Comparison of ENCODE assay signal across 13 cellular contexts in genomic region chr10:79335470-79336235, GRCh38. TPM values are rescaled to one million over a fixed set of nuclear protein-coding genes. Genes with fewer than 3 reads are reported as not detected.
DNase-seq lines count a peak whose midpoint lies in the region; ATAC-seq and TF ChIP-seq lines count a peak whose summit lies in the region.
"Had no signal": no experiment of that assay in that cellular context is flagged by ENCODE, and none has a peak within 500 bp of the region (broad histone marks: within the 10 kb centered on the region; RNA-seq: fewer than 3 reads in every experiment).

No MANE protein-coding gene starts in this region.

- H3K27me3 ChIP-seq in right lobe of liver (no peaks in the 10 kb centered on the region), sigmoid colon (no peaks in the 10 kb centered on the region)
- H3K27me3 ChIP-seq: MG63 had no signal

- H3K36me3 ChIP-seq in right lobe of liver (no peaks in the 10 kb centered on the region), sigmoid colon (no peaks in the 10 kb centered on the region)
- H3K36me3 ChIP-seq: MG63 had no signal

- peak; percentile 88 to 95 (median 92) for ATAC-seq in right lobe of liver
- ATAC-seq: activated CD4-positive, CD25-positive, alpha-beta regulatory T cell treated with anti-CD3 and anti-CD28 coated beads, Interleukin-2, amount 50 U/mL, for 24 hours had no signal

- TF ChIP-seq CTCF in right lobe of liver (IDR thresholded peaks at IDR 0.05): no peak
- TF ChIP-seq CTCF in sigmoid colon (IDR thresholded peaks at IDR 0.05): no peak

- no peak for TF ChIP-seq EP300 in sigmoid colon (IDR thresholded peaks at IDR 0.05)

- H3K36me3 Mint-ChIP-seq in T-helper 1 cell treated with Interleukin-12 subunit alpha and Interleukin-12 subunit beta and Interleukin-4 antibody, amounts not matched to agents 30 μg/mL and 1 μg/mL, for 36 hours (ENCODE audit: low read depth): peaks cover 4% of the 10 kb centered on the region

- no peaks in the 10 kb centered on the region for H3K9me3 ChIP-seq in right lobe of liver
- H3K9me3 ChIP-seq in sigmoid colon: no peaks in the 10 kb centered on the region

- TF ChIP-seq POLR2A in right lobe of liver (IDR thresholded peaks at IDR 0.05): no peak
- TF ChIP-seq POLR2A in sigmoid colon (IDR thresholded peaks at IDR 0.05): no peak

- H3K4me3 ChIP-seq in right lobe of liver (no peak overlapping the region), sigmoid colon (no peak overlapping the region)
- H3K4me3 ChIP-seq: MG63 had no signal

- 56% methylated on average over 4 of the region's 13 CpGs for WGBS in right lobe of liver (ENCODE audit: insufficient coverage, low coverage, low lambda C conversion rate, missing lambda C conversion rate)
- WGBS in sigmoid colon, 2 donors: 83 to 86% methylated on average over 13 of the region's 13 CpGs

- peaks cover 0 to 39% (median 12%) of the 10 kb centered on the region in 4 donors for H3K4me1 ChIP-seq in right lobe of liver
- peaks cover 0 to 27% (median 22%) of the 10 kb centered on the region in 4 donors for H3K4me1 ChIP-seq in sigmoid colon

- intact Hi-C loops in right lobe of liver (cut with DNase I) (no loop called here), sigmoid colon (cut with DNase I) (no loop called here)

- H3K27ac ChIP-seq in right lobe of liver: peak overlapping the region in 2 of 3 donors; percentile 40 to 51
- peak overlapping the region in 3 of 4 donors; percentile 34 to 48 (median 42) for H3K27ac ChIP-seq in sigmoid colon

- peaks cover 41% of the 10 kb centered on the region for H3K4me1 Mint-ChIP-seq in T-helper 1 cell treated with Interleukin-12 subunit alpha and Interleukin-12 subunit beta and Interleukin-4 antibody, amounts not matched to agents 30 μg/mL and 1 μg/mL, for 36 hours (ENCODE audit: low read depth)

- no peaks in the 10 kb centered on the region for H3K27me3 Mint-ChIP-seq in T-helper 1 cell treated with Interleukin-12 subunit alpha and Interleukin-12 subunit beta and Interleukin-4 antibody, amounts not matched to agents 30 μg/mL and 1 μg/mL, for 36 hours (ENCODE audit: low read depth)

- peaks cover 8% of the 10 kb centered on the region for H3K9me3 Mint-ChIP-seq in T-helper 1 cell treated with Interleukin-12 subunit alpha and Interleukin-12 subunit beta and Interleukin-4 antibody, amounts not matched to agents 30 μg/mL and 1 μg/mL, for 36 hours

- no peak overlapping the region for H3K4me3 Mint-ChIP-seq in T-helper 1 cell treated with Interleukin-12 subunit alpha and Interleukin-12 subunit beta and Interleukin-4 antibody, amounts not matched to agents 30 μg/mL and 1 μg/mL, for 36 hours

- DNase-seq in T-helper 1 cell: no peak
- DNase-seq in amygdala (lab: John Stamatoyannopoulos, UW): peak; percentile 26 to 99 (median 91)
- DNase-seq in right lobe of liver: peak; percentile 88 to 95 (median 93)
- no peak for DNase-seq in sigmoid colon
- DNase-seq in Kasumi-1 (lab: John Stamatoyannopoulos, UW): no peak
- no peak for DNase-seq in HPDE6-E6E7 (ENCODE audit: extremely low spot score)
- DNase-seq in COR-L47 (lab: John Stamatoyannopoulos, UW): no peak
- DNase-seq: DND-41; MG63; SHP77 treated with DMSO at 0.1 percent for 48 hours; stimulated activated naive CD4-positive, alpha-beta T cell treated with Interleukin-2 at 50 U/mL for 16 hours had no signal

- peak overlapping the region; percentile 55 for H3K27ac Mint-ChIP-seq in T-helper 1 cell treated with Interleukin-12 subunit alpha and Interleukin-12 subunit beta and Interleukin-4 antibody, amounts not matched to agents 30 μg/mL and 1 μg/mL, for 36 hours

RNA-seq across cellular contexts. Expression of gene PPIF, which starts 11.6 kb away (rescaled TPM):
- total RNA-seq in right lobe of liver: 100 to 1,000 TPM in 1 of 6 experiments, 10 to 100 TPM in 5; 53.7 to 106 (median 90.1) TPM
- 10 to 100 TPM; 26.4 to 48.5 (median 32.5) TPM for total RNA-seq in sigmoid colon
- 10 to 100 TPM; 60.7 to 74.9 (median 71.9) TPM for polyA plus RNA-seq in sigmoid colon

Comparison
In these comparisons a context has a peak if more than half of its experiments do, and no peak if none do; other contexts are left out.
1. DNase-seq: peak in amygdala (56 of 56) and right lobe of liver (3 of 3); none in T-helper 1 cell (0 of 5), sigmoid colon (single experiment), Kasumi-1 (0 of 2), HPDE6-E6E7 (single experiment) and COR-L47 (single experiment).